Comparison of ENCODE assay signal across 1 cellular context in the genomic region with DNA sequence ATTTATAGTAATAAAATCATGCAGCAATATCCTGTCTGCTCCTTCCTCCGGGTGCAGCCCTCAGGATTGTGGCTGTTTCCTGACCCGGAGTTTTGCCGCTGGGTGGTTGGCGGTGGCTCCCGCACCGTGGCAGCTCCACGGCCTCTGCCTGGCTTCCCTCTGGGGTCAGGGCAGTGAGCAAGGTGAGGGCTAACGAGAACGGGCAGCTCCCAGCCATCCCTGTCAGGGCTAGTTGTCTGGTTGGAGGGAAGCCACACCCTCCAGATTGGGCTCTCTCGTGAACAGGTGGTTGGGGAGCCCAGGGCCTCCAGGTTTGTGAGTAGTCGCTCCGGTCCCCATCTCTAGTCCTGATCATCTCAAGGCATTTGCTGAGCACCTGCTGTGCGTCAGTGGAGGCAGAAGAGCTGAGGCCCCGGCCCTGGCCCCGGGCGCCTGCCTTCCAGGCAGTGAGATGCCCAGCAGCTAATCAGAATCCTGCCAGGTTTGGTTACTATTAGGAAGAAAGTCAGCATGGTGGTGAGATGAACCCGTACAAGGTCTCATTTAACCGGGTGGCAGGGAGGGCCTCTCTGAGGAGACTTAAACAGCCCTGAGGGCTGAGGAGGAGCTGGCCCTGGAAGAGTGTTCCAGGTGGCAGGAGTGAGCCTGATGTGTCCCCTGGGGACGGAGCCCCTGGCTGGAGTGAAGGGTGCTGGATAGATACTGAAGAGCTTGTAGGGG.
TF ChIP-seq lines count a peak whose summit lies in the region.

No MANE protein-coding gene starts in this region.

TF ChIP-seq in HepG2, 621 proteins besides CTCF, POLR2A, EP300 and RAD21:
- no peak for TF ChIP-seq ZNF232 (CRISPR knock-in tag; IDR thresholded peaks at IDR 0.05; ENCODE audit: borderline replicate concordance)
- no peak for TF ChIP-seq EEA1 (CRISPR knock-in tag; IDR thresholded peaks at IDR 0.05; ENCODE audit: borderline replicate concordance)
- peak; percentile 80 for TF ChIP-seq RBM22 (optimal IDR thresholded peaks at IDR 0.05; ENCODE audit: low read length)
